13 cellular contexts compared by ENCODE assay signal in the genomic region with DNA sequence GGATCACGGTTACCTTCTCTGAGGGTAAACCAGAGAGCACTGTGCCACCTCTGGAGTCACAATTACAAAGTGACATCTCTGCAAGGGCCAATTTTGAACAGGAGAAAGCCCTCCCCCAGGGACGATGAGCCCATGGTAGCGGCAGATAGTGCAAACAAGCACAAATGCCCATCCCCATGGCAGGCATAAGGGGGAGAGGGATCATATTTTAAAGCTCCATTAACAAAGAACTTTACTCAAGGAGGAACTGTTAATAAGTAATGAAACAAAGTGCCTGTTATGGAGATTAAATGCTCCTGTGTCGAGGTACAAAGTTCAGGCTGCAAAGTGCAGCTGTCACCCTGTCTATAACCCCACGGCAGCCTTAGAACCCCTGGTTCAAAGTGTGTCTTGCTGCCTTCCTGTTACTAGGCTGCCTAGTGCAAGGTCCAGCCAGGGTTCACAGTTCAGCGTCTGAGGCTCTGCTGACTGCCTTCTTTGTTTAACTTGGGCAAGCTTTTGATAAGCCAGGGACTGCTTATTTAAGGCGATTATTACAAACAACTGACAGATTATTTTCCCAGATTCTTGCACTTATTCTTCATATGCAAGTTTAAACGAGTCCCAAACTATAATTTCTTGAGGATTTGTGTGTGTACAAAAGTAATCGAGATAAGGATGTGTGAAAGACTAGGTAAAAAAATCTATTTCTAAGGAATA.
DNase-seq lines count a peak whose midpoint lies in the region; ATAC-seq and TF ChIP-seq lines count a peak whose summit lies in the region.
"Had no signal": no experiment of that assay in that cellular context is flagged by ENCODE, and none has a peak within 500 bp of the region (broad histone marks: within the 10 kb centered on the region; RNA-seq: fewer than 3 reads in every experiment).

No MANE protein-coding gene starts in this region.

- H3K27ac Mint-ChIP-seq in Calu3 (ENCODE audit: unreplicated experiment) (peak overlapping the region; percentile 80), neural crest cell (ENCODE audit: unreplicated experiment) (peak overlapping the region; percentile 16)
- H3K27ac Mint-ChIP-seq: activated CD4-positive, alpha-beta T cell treated with anti-CD3 and anti-CD28 coated beads, Interleukin-2, amount 10 ng/mL, durations not matched to agents 24 days and 14 days; HFFc6 had no signal

- BruUV-seq in Calu3 (replicated peaks; lab: Mats Ljungman, UMichigan), result no TSS peak

- H3K36me3 Mint-ChIP-seq in Calu3 (ENCODE audit: insufficient read depth, unreplicated experiment) (no peaks in the 10 kb centered on the region), neural crest cell (ENCODE audit: low read depth) (no peaks in the 10 kb centered on the region)

- H3K27me3 Mint-ChIP-seq in Calu3 (ENCODE audit: unreplicated experiment), result no peaks in the 10 kb centered on the region
- no peaks in the 10 kb centered on the region for H3K27me3 Mint-ChIP-seq in neural crest cell (ENCODE audit: low read depth)

- CTCF ChIA-PET in Calu3 (lab: Charles Lee), result no interaction called here

- intact Hi-C loops in Calu3 (cut with micrococcal nuclease; ENCODE audit: unreplicated experiment), result loop anchor here (2.0 to 5.0 kb wide), 4 partner anchors 78 to 342 kb away; no protein-coding TSS in a partner anchor

- H3K4me3 Mint-ChIP-seq in Calu3 (ENCODE audit: low read depth, unreplicated experiment) (peak overlapping the region; percentile 62), neural crest cell (peak overlapping the region; percentile 39)
- H3K4me3 Mint-ChIP-seq: activated CD4-positive, alpha-beta T cell treated with anti-CD3 and anti-CD28 coated beads, Interleukin-2, amount 10 ng/mL, durations not matched to agents 24 days and 14 days; HFFc6 had no signal

- peaks cover 58% of the 10 kb centered on the region for H3K4me1 Mint-ChIP-seq in Calu3 (ENCODE audit: low read depth, unreplicated experiment)
- H3K4me1 Mint-ChIP-seq in neural crest cell, result peaks cover 49% of the 10 kb centered on the region
- H3K4me1 Mint-ChIP-seq: activated CD4-positive, alpha-beta T cell treated with anti-CD3 and anti-CD28 coated beads, Interleukin-2, amount 10 ng/mL, durations not matched to agents 24 days and 14 days had no signal

- DNase-seq in Calu3, result peak; percentile 53
- peak; percentile 30 for DNase-seq in NCI-H526 treated with DMSO at 0.1 percent for 48 hours (lab: John Stamatoyannopoulos, UW)
- DNase-seq in neural crest cell (ENCODE audit: low read depth, low spot score), result peak; percentile 27
- DNase-seq in effector CD8-positive, alpha-beta T cell (lab: John Stamatoyannopoulos, UW), result no peak
- no peak for DNase-seq in C1 segment of cervical spinal cord (lab: John Stamatoyannopoulos, UW)
- DNase-seq in NCI-H2227 treated with DMSO at 0.1 percent for 48 hours (lab: John Stamatoyannopoulos, UW), result no peak
- DNase-seq: activated CD4-positive, alpha-beta T cell treated with anti-CD3 and anti-CD28 coated beads, Interleukin-2, amount 10 ng/mL, durations not matched to agents 24 days and 14 days; activated effector memory CD4-positive, alpha-beta T cell treated with anti-CD3 and anti-CD28 coated beads, Interleukin-2, amount 50 U/mL, for 16 hours; BE2C; cerebellar nuclear complex; HFFc6 had no signal

- H3K9me3 Mint-ChIP-seq in Calu3 (ENCODE audit: low read depth, unreplicated experiment) (no peaks in the 10 kb centered on the region), neural crest cell (peaks cover 3% of the 10 kb centered on the region)
- H3K9me3 Mint-ChIP-seq: activated CD4-positive, alpha-beta T cell treated with anti-CD3 and anti-CD28 coated beads, Interleukin-2, amount 10 ng/mL, durations not matched to agents 24 days and 14 days; HFFc6 had no signal

- TF ChIP-seq CTCF in Calu3 (IDR thresholded peaks at IDR 0.05; ENCODE audit: unreplicated experiment) (no peak), neural crest cell (conservative IDR thresholded peaks at IDR 0.05) (no peak)

- ATAC-seq in esophagus mucosa (peak; percentile 39), GM21786 (IDR thresholded peaks at IDR 0.05; ENCODE audit: unreplicated experiment) (no peak)

Comparison
In these comparisons a context has a peak if more than half of its experiments do, and no peak if none do; other contexts are left out.
1. DNase-seq: peak in Calu3 (single experiment), NCI-H526 treated with DMSO at 0.1 percent for 48 hours (single experiment) and neural crest cell (single experiment); none in effector CD8-positive, alpha-beta T cell (single experiment), C1 segment of cervical spinal cord (0 of 14) and NCI-H2227 treated with DMSO at 0.1 percent for 48 hours (single experiment).